In genomic region chr3:33668618-33669017, GRCh38 we compare ENCODE assay signal across 2 cellular contexts.
TF ChIP-seq lines count a peak whose summit lies in the region.

No MANE protein-coding gene starts in this region.

TF ChIP-seq in IMR-90, 13 proteins besides CTCF, POLR2A, EP300 and RAD21 (continued from another document):
- TF ChIP-seq MAFK (IDR thresholded peaks at IDR 0.05; ENCODE audit: low read depth, low read length), result no peak
- no peak for TF ChIP-seq SMC3 (IDR thresholded peaks at IDR 0.05; ENCODE audit: low read depth, low read length)
- TF ChIP-seq RCOR1 (IDR thresholded peaks at IDR 0.05; ENCODE audit: insufficient replicate concordance, low read length), result no peak
- TF ChIP-seq NFE2L2 (IDR thresholded peaks at IDR 0.05; ENCODE audit: low read depth, low read length), result no peak
- TF ChIP-seq FOS (IDR thresholded peaks at IDR 0.05; ENCODE audit: low read depth, low read length), result no peak
- no peak for TF ChIP-seq MXI1 (IDR thresholded peaks at IDR 0.05; ENCODE audit: borderline replicate concordance, low read depth, low read length)

TF ChIP-seq in neural cell, 6 proteins besides CTCF, POLR2A, EP300 and RAD21 (continued from another document):
- no peak for TF ChIP-seq REST (IDR thresholded peaks at IDR 0.05; ENCODE audit: borderline replicate concordance)
